ENCODE assay signal across 9 cellular contexts in the genomic region with DNA sequence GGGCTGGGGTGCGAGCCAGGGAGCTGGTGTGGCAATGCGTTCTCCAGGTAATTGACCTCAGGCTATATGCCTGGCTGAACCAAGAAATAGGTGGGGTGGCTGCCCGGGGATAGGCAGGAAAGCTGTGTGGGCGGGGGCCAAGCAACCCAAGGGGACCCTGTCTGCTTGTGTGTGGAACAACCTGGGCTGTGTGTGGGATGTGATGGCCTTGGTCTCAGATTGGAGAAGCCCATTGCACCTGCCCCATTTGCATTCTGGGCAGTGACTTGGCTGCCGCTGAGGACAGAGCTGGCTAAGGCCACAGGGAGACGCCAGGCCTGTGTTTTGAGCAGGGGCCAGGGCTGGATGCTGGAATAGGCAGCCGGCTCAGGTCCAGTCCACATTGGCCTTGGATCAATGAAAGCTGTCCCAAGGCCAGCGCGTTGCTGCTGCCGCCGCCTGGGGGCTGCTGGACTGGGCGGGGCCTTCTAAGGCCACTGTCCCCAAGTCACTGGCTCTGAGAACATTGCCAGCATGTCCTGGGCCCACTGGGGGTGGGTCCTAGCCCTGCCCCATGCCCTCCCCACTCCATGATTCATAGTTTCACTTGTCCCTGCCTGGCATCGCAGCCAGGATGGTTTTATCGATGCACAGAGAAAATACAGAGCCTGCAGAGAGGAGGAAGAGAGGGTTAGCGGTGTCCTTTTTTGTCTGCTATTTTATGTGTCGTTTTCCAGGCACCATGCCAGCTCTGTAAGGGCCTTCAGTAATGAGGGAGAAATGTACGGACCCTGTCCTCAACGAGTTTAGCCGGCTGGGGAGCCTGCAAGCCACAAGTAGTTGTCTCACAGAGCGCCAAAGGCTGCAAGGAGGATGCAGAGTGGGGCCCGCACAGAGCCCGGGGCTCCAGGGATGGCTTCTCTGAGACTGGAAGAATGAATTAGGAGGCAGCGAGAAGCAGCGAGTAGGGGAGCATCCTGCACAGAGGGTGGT. TPM values are rescaled to one million over a fixed set of nuclear protein-coding genes. Genes with fewer than 3 reads are reported as not detected.
DNase-seq lines count a peak whose midpoint lies in the region; TF ChIP-seq lines count a peak whose summit lies in the region.
"Had no signal": no experiment of that assay in that cellular context is flagged by ENCODE, and none has a peak within 500 bp of the region (broad histone marks: within the 10 kb centered on the region; RNA-seq: fewer than 3 reads in every experiment).

No MANE protein-coding gene starts in this region.

- no peak overlapping the region for H3K4me3 ChIP-seq in stomach

- WGBS in stomach, 5 donors: 54 to 73% (median 69%) methylated on average over 21 to 24 of the region's 24 CpGs

- no peaks in the 10 kb centered on the region for H3K9me3 ChIP-seq in stomach

- peak; percentile 86 for DNase-seq in NCI-H1105 treated with DMSO at 0.1 percent for 48 hours (lab: John Stamatoyannopoulos, UW)
- peak; percentile 80 for DNase-seq in astrocyte of the hippocampus (ENCODE audit: low read depth, low spot score)
- DNase-seq in stomach: peak; percentile 37
- DNase-seq in NOMO-1 treated with dmso at 0.1 percent for 144 hours (lab: John Stamatoyannopoulos, UW; ENCODE audit: unreplicated experiment): no peak
- no peak for DNase-seq in foreskin melanocyte
- DNase-seq in dermis blood vessel endothelial cell: no peak
- no peak for DNase-seq in NCI-H2196 (lab: John Stamatoyannopoulos, UW; ENCODE audit: unreplicated experiment)

- H3K27me3 ChIP-seq in layer of hippocampus (ENCODE audit: control insufficient read depth, insufficient read depth, low read length) (no peaks in the 10 kb centered on the region), stomach (no peaks in the 10 kb centered on the region)

- peaks cover 4 to 37% (median 20%) of the 10 kb centered on the region in 4 donors for H3K4me1 ChIP-seq in stomach

- TF ChIP-seq EP300 in stomach (IDR thresholded peaks at IDR 0.05): peak; percentile 28

- H3K27ac ChIP-seq in layer of hippocampus (ENCODE audit: low read depth, low read length) (peak overlapping the region; percentile 52), stomach (peak overlapping the region in 3 of 5 donors; percentile 9 to 68 (median 65))

- TF ChIP-seq POLR2A in stomach (IDR thresholded peaks at IDR 0.05): no peak

- intact Hi-C loops in stomach (cut with DNase I; ENCODE audit: low total_unique reads): no loop called here

- no peak for TF ChIP-seq CTCF in stomach (IDR thresholded peaks at IDR 0.05)

- no peaks in the 10 kb centered on the region for H3K36me3 ChIP-seq in stomach

RNA-seq across cellular contexts. Expression of gene NKD1, which starts 43.9 kb away (rescaled TPM):
- total RNA-seq in stomach: 100 to 1,000 TPM in 1 of 5 donors, 1 to 10 TPM in 4; 1.2 to 284 (median 6.4) TPM
- 1 to 10 TPM in 2 of 3 donors, under 1 TPM in 1; 0.44 to 2.0 (median 1.5) TPM for polyA plus RNA-seq in stomach
- 0.14 TPM in 1 of 2 replicates, not detected in the other for total RNA-seq in dermis blood vessel endothelial cell
- total RNA-seq: fibroblast of villous mesenchyme had no signal

Comparison
In these comparisons a context has a peak if more than half of its experiments do, and no peak if none do; other contexts are left out.
1. DNase-seq: peak in NCI-H1105 treated with DMSO at 0.1 percent for 48 hours (single experiment), astrocyte of the hippocampus (single experiment) and stomach (single experiment); none in NOMO-1 treated with dmso at 0.1 percent for 144 hours (single experiment), foreskin melanocyte (single experiment), dermis blood vessel endothelial cell (single experiment) and NCI-H2196 (single experiment).